In the genomic region with DNA sequence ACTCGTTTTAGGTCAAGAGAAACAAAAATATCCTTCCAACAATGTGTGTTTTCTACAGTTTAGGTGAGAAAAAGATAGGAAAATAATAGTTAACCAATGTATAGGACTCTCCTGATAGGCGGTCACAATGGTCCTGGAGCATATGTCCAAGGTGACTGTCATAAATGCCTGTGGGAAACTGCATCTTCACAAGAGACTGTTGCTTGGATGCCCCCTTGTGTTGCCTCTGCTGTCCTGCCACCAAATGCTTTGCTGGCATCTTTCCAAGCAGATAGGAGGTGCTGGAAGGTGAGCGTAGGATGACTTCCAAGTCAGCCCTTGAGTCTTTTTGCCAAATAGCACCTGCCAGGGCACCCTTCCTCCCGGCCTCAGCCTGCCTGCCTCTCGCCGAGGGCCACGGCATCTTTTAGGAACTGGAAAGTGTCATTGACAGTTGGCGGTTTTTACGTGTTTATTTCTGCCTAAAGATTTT, we compare ENCODE assay signal across 8 cellular contexts. TPM values are rescaled to one million over a fixed set of nuclear protein-coding genes. Genes with fewer than 3 reads are reported as not detected.
A peak's percentile ranks its signal among the peaks of the same experiment; 100 is the strongest.
DNase-seq lines count a peak whose midpoint lies in the region; ATAC-seq and TF ChIP-seq lines count a peak whose summit lies in the region.

No MANE protein-coding gene starts in this region.

- 25% methylated on average over 7 of the region's 9 CpGs for WGBS in right lobe of liver (ENCODE audit: insufficient coverage, low coverage, low lambda C conversion rate, missing lambda C conversion rate)

- ATAC-seq in right lobe of liver: peak; percentile 78 to 91 (median 86)

- H3K4me1 ChIP-seq in right lobe of liver (peaks cover 0 to 19% (median 6%) of the 10 kb centered on the region in 4 donors), subcutaneous abdominal adipose tissue (ENCODE audit: control insufficient read depth in 5 of 5, insufficient read depth in 5 of 5, low read length in 5 of 5) (peaks cover 2 to 46% (median 30%) of the 10 kb centered on the region in 5 donors)

- no peak for TF ChIP-seq POLR2A in right lobe of liver (IDR thresholded peaks at IDR 0.05)

- H3K9me3 ChIP-seq in right lobe of liver (no peaks in the 10 kb centered on the region), subcutaneous abdominal adipose tissue (ENCODE audit: control insufficient read depth in 5 of 5, low read length in 5 of 5) (no peaks in the 10 kb centered on the region)

- H3K4me3 ChIP-seq in cardiac fibroblast (replicated peaks in 1 of 2; ENCODE audit: low read depth in 2 of 2, low read length in 2 of 2) (no peak overlapping the region), right lobe of liver (peak overlapping the region in 2 of 3 donors; percentile 12 to 37), subcutaneous abdominal adipose tissue (ENCODE audit: low read depth in 1 of 5, low read length in 5 of 5) (peak overlapping the region in 4 of 5 donors; percentile 61 to 68 (median 64))

- H3K36me3 ChIP-seq in right lobe of liver: peaks cover 0 to 36% (median 6%) of the 10 kb centered on the region in 4 donors
- H3K36me3 ChIP-seq in subcutaneous abdominal adipose tissue (ENCODE audit: control insufficient read depth in 5 of 5, insufficient read depth in 5 of 5, low read length in 5 of 5): peaks cover 0 to 25% (median 10%) of the 10 kb centered on the region in 5 donors

- H3K27ac ChIP-seq in right lobe of liver (peak overlapping the region in 2 of 3 donors; percentile 20 to 47), subcutaneous abdominal adipose tissue (ENCODE audit: low read depth, low read length) (no peak overlapping the region)

- intact Hi-C loops in right lobe of liver (cut with DNase I): loop anchor here in 1 of 2 donors (10.0 kb wide), 2 partner anchors 70 to 140 kb away; a partner anchor contains a TSS

- H3K27me3 ChIP-seq in right lobe of liver (no peaks in the 10 kb centered on the region), subcutaneous abdominal adipose tissue (ENCODE audit: control insufficient read depth in 5 of 5, insufficient read depth in 4 of 5, low read length in 5 of 5) (no peaks in the 10 kb centered on the region)

- TF ChIP-seq CTCF in cardiac fibroblast (IDR thresholded peaks at IDR 0.05; ENCODE audit: low read depth, low read length): peak; percentile 50
- peak; percentile 57 to 81 (median 77) for TF ChIP-seq CTCF in right lobe of liver (IDR thresholded peaks at IDR 0.05)

- H3K9ac ChIP-seq in subcutaneous abdominal adipose tissue (ENCODE audit: low read length in 5 of 5): peak overlapping the region in 2 of 5 donors; percentile 11 to 73

- DNase-seq in EL: peak; percentile 34
- DNase-seq in M059J (ENCODE audit: low read depth): peak; percentile 46
- DNase-seq in T-helper 22 cell (ENCODE audit: low read depth): peak; percentile 43
- peak; percentile 39 to 58 for DNase-seq in cardiac fibroblast (ENCODE audit: low read depth in 2 of 2)
- peak in 2 of 3 donors; percentile 59 to 81 for DNase-seq in right lobe of liver
- DNase-seq in COLO829 (ENCODE audit: low spot score): no peak
- DNase-seq in NCI-H446 treated with DMSO at 0.1 percent for 48 hours (lab: John Stamatoyannopoulos, UW): no peak

RNA-seq across cellular contexts. Expression of a gene that starts 24.1 kb away (rescaled TPM):
- 11.9 and 20.5 TPM in 2 replicates for total RNA-seq in M059J (2014; rRNA removed; shearing (Covaris generic))
- total RNA-seq in right lobe of liver: 10 to 100 TPM; 16.8 to 23.9 (median 21.5) TPM

Comparison
In these comparisons a context has a peak if more than half of its experiments do, and no peak if none do; other contexts are left out.
1. DNase-seq: peak in EL (single experiment), M059J (single experiment), T-helper 22 cell (single experiment), cardiac fibroblast (2 of 2) and right lobe of liver (2 of 3); none in COLO829 (single experiment) and NCI-H446 treated with DMSO at 0.1 percent for 48 hours (single experiment).
2. H3K4me3 ChIP-seq: peak in right lobe of liver (2 of 3) and subcutaneous abdominal adipose tissue (4 of 5); none in cardiac fibroblast (0 of 2).